8 cellular contexts compared by ENCODE assay signal in genomic region chr6:75243333-75244062, GRCh38. TPM values are rescaled to one million over a fixed set of nuclear protein-coding genes. Genes with fewer than 3 reads are reported as not detected.
DNase-seq lines count a peak whose midpoint lies in the region; ATAC-seq lines count a peak whose summit lies in the region.

Gene COX7A2 (minus strand): TSS chr6:75243801. CDS start chr6:75243734, 67 bp downstream.

- H3K27me3 Mint-ChIP-seq in immature natural killer cell (ENCODE audit: low read depth in 3 of 3) = peaks cover 4 to 15% (median 9%) of the 10 kb centered on the region in 3 donors

- H3K4me1 Mint-ChIP-seq in immature natural killer cell = peaks cover 28 to 32% of the 10 kb centered on the region in 2 donors

- DNase-seq in AG08396 (ENCODE audit: low spot score) (peak; percentile 85), NCI-H345 treated with DMSO at 0.1 percent for 48 hours (lab: John Stamatoyannopoulos, UW; ENCODE audit: unreplicated experiment) (peak; percentile 98), immature natural killer cell (peak; percentile 84 to 89 (median 86)), smooth muscle cell of the brain vasculature (ENCODE audit: low read depth, low spot score) (peak; percentile 89)
- peak; percentile 63 to 75 (median 70) for DNase-seq in activated CD4-positive, CD25-positive, alpha-beta regulatory T cell (lab: John Stamatoyannopoulos, UW)
- peak; percentile 86 for DNase-seq in central memory CD4-positive, alpha-beta T cell

- H3K9me3 Mint-ChIP-seq in immature natural killer cell = no peaks in the 10 kb centered on the region

- ATAC-seq in GM19023 (IDR thresholded peaks at IDR 0.05; ENCODE audit: unreplicated experiment) (peak; percentile 95), HG03280 (IDR thresholded peaks at IDR 0.05; ENCODE audit: unreplicated experiment) (peak; percentile 96)

- H3K36me3 Mint-ChIP-seq in immature natural killer cell = peaks cover 3 to 20% (median 3%) of the 10 kb centered on the region in 3 donors

- H3K4me3 Mint-ChIP-seq in immature natural killer cell = peak within 1 kb of the TSS; percentile 96 to 100 (median 99)

- peak within 1 kb of the TSS; percentile 93 to 99 (median 98) for H3K27ac Mint-ChIP-seq in immature natural killer cell

RNA-seq across cellular contexts. Expression of gene COX7A2, which starts in this region (rescaled TPM):
- polyA plus RNA-seq in immature natural killer cell = 1,000 to 10,000 TPM in 1 of 3 donors, 100 to 1,000 TPM in 2; 732 to 1,349 (median 964) TPM

Comparison
In these comparisons a context has a peak if more than half of its experiments do, and no peak if none do; other contexts are left out.
1. Peak in every context shown above with its lines: DNase-seq and ATAC-seq.